Comparison of ENCODE assay signal across 1 cellular context in genomic region chr1:32201011-32201855, GRCh38.
A peak's percentile ranks its signal among the peaks of the same experiment; 100 is the strongest.
TF ChIP-seq lines count a peak whose summit lies in the region.

No MANE protein-coding gene starts in this region.

TF ChIP-seq in K562, 482 proteins besides CTCF, POLR2A, EP300 and RAD21 (continued from another document and continues in another):
- TF ChIP-seq E4F1 (CRISPR knock-in tag; IDR thresholded peaks at IDR 0.05; ENCODE audit: borderline replicate concordance): no peak; the same call in 1 of the 2 replicates
- TF ChIP-seq MBD2 (IDR thresholded peaks at IDR 0.05; ENCODE audit: borderline replicate concordance, low read depth): peak; percentile 30; the same call in 1 of the 2 replicates
- peak; percentile 67 for TF ChIP-seq PRDM10 (IDR thresholded peaks at IDR 0.05; ENCODE audit: partially characterized antibody)
- TF ChIP-seq ZNF232 (CRISPR knock-in tag; IDR thresholded peaks at IDR 0.05): no peak
- TF ChIP-seq ZNF134 (CRISPR knock-in tag; conservative IDR thresholded peaks at IDR 0.05): no peak
- TF ChIP-seq MCM3 (IDR thresholded peaks at IDR 0.05): no peak
- TF ChIP-seq KDM4B (IDR thresholded peaks at IDR 0.05; ENCODE audit: borderline replicate concordance in 2 of 2, low read depth in 1 of 2): peak in 1 of 2 experiments; percentile 24; a peak in 1 of 4 replicates
- TF ChIP-seq SNIP1 (IDR thresholded peaks at IDR 0.05; ENCODE audit: low read depth): no peak
- peak; percentile 28 for TF ChIP-seq NEUROD1 (IDR thresholded peaks at IDR 0.05; ENCODE audit: borderline replicate concordance, low read depth, low read length, partially characterized antibody)
- 0 out of 4 replicates have a peak, but pooled peaks of 1 of the 2 experiments have one; percentile 16 for TF ChIP-seq RCOR1 (IDR thresholded peaks at IDR 0.05; ENCODE audit: borderline replicate concordance in 1 of 2, low read depth in 2 of 2, low read length in 2 of 2)
- TF ChIP-seq ZNF280B (CRISPR knock-in tag; IDR thresholded peaks at IDR 0.05): no peak
- TF ChIP-seq FOS (IDR thresholded peaks at IDR 0.05; ENCODE audit: extremely low read depth, insufficient read length): no peak
- no peak for TF ChIP-seq CREB5 (CRISPR knock-in tag; IDR thresholded peaks at IDR 0.05)
- 0 out of 4 replicates have a peak, but pooled peaks of 1 of the 2 experiments have one; percentile 42 for TF ChIP-seq NONO (IDR thresholded peaks at IDR 0.05; ENCODE audit: low read depth in 2 of 2, low read length in 1 of 2)
- no peak for TF ChIP-seq FOXA1 (IDR thresholded peaks at IDR 0.05; ENCODE audit: borderline replicate concordance)
- peak in 1 of 2 experiments; percentile 48; a peak in 1 of 4 replicates for TF ChIP-seq TBL1XR1 (IDR thresholded peaks at IDR 0.05; ENCODE audit: low read length in 2 of 2)
- TF ChIP-seq EZH2 (IDR thresholded peaks at IDR 0.05; ENCODE audit: borderline replicate concordance, low read depth, low read length): no peak
- peak; percentile 60 for TF ChIP-seq TBP (optimal IDR thresholded peaks at IDR 0.05; ENCODE audit: low read depth, low read length)
- TF ChIP-seq SRF (CRISPR knock-in tag; IDR thresholded peaks at IDR 0.05): peak in 1 of 2 experiments; percentile 63; a peak in 1 of 4 replicates
- 0 out of 2 replicates have a peak, but pooled peaks have one; percentile 36 for TF ChIP-seq DPF2 (IDR thresholded peaks at IDR 0.05)
- peak; percentile 84; the same call in 1 of the 2 replicates for TF ChIP-seq ZNF449 (CRISPR knock-in tag; IDR thresholded peaks at IDR 0.05)
- TF ChIP-seq GTF2F1 (IDR thresholded peaks at IDR 0.05; ENCODE audit: low read depth, low read length): no peak
- TF ChIP-seq CBFA2T3 (IDR thresholded peaks at IDR 0.05): no peak
- TF ChIP-seq KDM5B (IDR thresholded peaks at IDR 0.05; ENCODE audit: insufficient replicate concordance, low read depth, low read length): peak; percentile 43
- no peak for TF ChIP-seq THRA (IDR thresholded peaks at IDR 0.05)
- no peak for TF ChIP-seq MGA (IDR thresholded peaks at IDR 0.05)
- TF ChIP-seq ZBTB7A (IDR thresholded peaks at IDR 0.05; ENCODE audit: borderline replicate concordance, control insufficient read depth, low read depth, low read length): peak; percentile 16
